In the genomic region with DNA sequence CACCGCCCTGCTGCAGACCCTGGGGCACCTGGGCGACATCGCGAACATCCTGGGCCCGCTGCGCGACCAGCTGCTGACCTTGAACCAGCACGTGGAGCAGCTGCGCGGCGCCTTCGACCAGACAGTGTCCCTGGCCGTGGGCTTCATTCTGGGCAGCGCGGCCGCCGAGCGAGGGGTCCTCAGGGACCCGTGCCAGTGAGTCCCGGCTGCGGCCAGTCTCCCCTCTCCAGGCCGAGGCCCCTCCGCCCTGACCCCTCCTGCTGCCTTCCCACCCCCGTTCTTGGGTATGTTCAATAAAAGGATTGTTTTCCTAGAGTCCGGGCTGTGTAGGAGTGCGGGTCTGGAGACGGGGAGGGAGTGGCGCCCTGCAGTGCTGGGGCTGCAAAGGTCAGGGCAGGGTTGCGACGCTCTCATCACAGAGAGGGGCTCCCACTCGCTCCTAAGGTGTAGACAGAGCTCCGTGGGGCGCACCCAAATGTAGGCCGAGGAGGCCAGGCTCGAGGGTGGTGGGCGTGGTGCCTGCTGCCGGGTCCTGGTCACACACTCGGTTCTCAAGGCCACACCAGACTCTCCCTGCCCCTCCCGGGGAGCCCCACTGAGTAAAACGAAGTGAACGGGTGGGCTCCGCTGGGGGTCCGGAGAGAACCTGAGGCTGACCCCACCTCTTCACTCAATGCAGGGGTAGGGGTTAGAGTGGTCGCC, we compare ENCODE assay signal across 1 cellular context.
TF ChIP-seq lines count a peak whose summit lies in the region.

No MANE protein-coding gene starts in this region.

TF ChIP-seq in H1, 55 proteins besides CTCF, POLR2A, EP300 and RAD21:
- TF ChIP-seq CBX5 (IDR thresholded peaks at IDR 0.05; ENCODE audit: low read depth, low read length) (no peak), SUZ12 (IDR thresholded peaks at IDR 0.05; ENCODE audit: low read length) (peak; percentile 47; the same call in 1 of the 2 replicates), MAX (IDR thresholded peaks at IDR 0.05) (peak; percentile 97), GTF2F1 (IDR thresholded peaks at IDR 0.05; ENCODE audit: borderline replicate concordance, low read depth, low read length) (no peak), EGR1 (IDR thresholded peaks at IDR 0.05; ENCODE audit: borderline replicate concordance, low read depth, low read length) (no peak), EZH2 (IDR thresholded peaks at IDR 0.05; ENCODE audit: low read depth, low read length, severe bottlenecking) (peak; percentile 65)
- TF ChIP-seq, protein P1, sequence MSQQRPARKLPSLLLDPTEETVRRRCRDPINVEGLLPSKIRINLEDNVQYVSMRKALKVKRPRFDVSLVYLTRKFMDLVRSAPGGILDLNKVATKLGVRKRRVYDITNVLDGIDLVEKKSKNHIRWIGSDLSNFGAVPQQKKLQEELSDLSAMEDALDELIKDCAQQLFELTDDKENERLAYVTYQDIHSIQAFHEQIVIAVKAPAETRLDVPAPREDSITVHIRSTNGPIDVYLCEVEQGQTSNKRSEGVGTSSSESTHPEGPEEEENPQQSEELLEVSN (IDR thresholded peaks at IDR 0.05), result peak; percentile 95
